ENCODE assay signal across 8 cellular contexts in the genomic region with DNA sequence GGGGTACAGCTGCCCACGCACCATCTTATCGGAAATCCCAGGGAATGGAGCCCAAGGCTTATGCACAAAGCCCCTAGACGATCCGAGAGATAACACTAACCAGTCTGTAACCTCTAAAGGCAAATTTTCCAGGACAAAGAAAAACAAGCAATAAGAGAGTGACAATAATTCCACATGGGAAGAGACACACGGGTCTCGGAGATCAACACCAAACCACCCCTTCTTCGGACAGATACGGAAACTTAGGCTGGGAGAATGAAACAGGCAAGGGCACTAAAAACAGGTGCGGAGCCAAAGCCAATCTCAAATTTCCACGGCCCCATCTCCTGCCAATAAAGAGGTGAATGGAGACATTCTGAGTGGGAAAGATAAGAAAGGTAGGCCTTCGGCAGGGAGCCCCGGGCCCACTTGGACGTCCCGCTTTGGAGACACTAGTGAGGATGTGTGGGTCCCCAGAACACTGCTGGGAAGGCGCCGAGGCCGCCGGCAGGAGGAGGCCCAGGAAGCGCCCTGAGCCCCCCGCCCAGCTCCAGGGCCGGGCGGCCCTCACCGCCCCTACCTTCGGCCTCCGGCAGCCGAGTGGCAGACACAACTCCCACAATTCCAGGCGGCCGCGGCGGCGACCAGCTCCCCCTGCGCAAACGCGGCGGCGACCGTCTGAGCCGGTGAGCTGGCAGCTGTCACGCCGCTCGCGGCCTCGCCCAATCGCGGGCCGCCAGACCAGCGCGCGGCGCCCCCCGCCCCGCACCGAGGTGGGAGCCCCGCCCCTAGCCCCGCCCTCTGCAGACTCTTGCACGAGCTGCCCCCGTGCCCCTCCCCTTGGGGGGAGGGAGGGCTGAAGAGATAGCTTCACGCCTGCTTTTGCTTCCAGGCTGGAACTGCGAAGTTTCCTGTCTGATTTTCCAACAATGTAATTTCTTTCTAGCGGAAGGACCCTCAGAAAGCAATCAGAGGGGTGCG. TPM values are rescaled to one million over a fixed set of nuclear protein-coding genes. Genes with fewer than 3 reads are reported as not detected.
DNase-seq lines count a peak whose midpoint lies in the region; ATAC-seq and TF ChIP-seq lines count a peak whose summit lies in the region.

A gene (minus strand): TSS at position 659 of the 960 bp plus-strand sequence. CDS start 70,525 bp downstream, outside the sequence.

- H3K9me3 ChIP-seq in SK-N-MC (ENCODE audit: low read depth, low read length): no peaks in the 10 kb centered on the region
- H3K9me3 ChIP-seq in gastroesophageal sphincter: no peaks in the 10 kb centered on the region
- no peaks in the 10 kb centered on the region for H3K9me3 ChIP-seq in neutrophil

- peaks cover 29% of the 10 kb centered on the region for H3K4me1 Mint-ChIP-seq in activated naive CD4-positive, alpha-beta T cell treated with anti-CD3 and anti-CD28 coated beads, Interleukin-2, amount 10 ng/mL, durations not matched to agents 7 days and 5 days

- H3K4me3 Mint-ChIP-seq in activated naive CD4-positive, alpha-beta T cell treated with anti-CD3 and anti-CD28 coated beads, Interleukin-2, amount 10 ng/mL, durations not matched to agents 7 days and 5 days: peak within 1 kb of the TSS; percentile 82

- H3K27ac Mint-ChIP-seq in activated naive CD4-positive, alpha-beta T cell treated with anti-CD3 and anti-CD28 coated beads, Interleukin-2, amount 10 ng/mL, durations not matched to agents 7 days and 5 days: peak within 1 kb of the TSS; percentile 80

- no peaks in the 10 kb centered on the region for H3K27me3 ChIP-seq in GM06990 (replicated peaks; ENCODE audit: control insufficient read depth, insufficient read depth, low read length)
- H3K27me3 ChIP-seq in gastroesophageal sphincter: no peaks in the 10 kb centered on the region
- H3K27me3 ChIP-seq in neutrophil: no peaks in the 10 kb centered on the region

- 0 to 3% methylated on average over 9 to 14 of the region's 61 CpGs for WGBS in gastroesophageal sphincter (ENCODE audit: low coverage in 1 of 2), 2 donors

- H3K27ac ChIP-seq in SK-N-MC (peak within 1 kb of the TSS; percentile 86), gastroesophageal sphincter (peak within 1 kb of the TSS; percentile 92 to 96 (median 94)), neutrophil (peak within 1 kb of the TSS; percentile 77)

- H3K36me3 ChIP-seq in GM06990 (ENCODE audit: control insufficient read depth, insufficient read depth, low read length) (peaks cover 2% of the 10 kb centered on the region; the same call in 1 of the 2 replicates), SK-N-MC (ENCODE audit: insufficient read depth, low read length) (no peaks in the 10 kb centered on the region), gastroesophageal sphincter (no peaks in the 10 kb centered on the region), neutrophil (no peaks in the 10 kb centered on the region)

- peaks cover 4% of the 10 kb centered on the region for H3K27me3 Mint-ChIP-seq in activated naive CD4-positive, alpha-beta T cell treated with anti-CD3 and anti-CD28 coated beads, Interleukin-2, amount 10 ng/mL, durations not matched to agents 7 days and 5 days

- peaks cover 0 to 41% (median 4%) of the 10 kb centered on the region in 3 donors for H3K4me1 ChIP-seq in gastroesophageal sphincter
- H3K4me1 ChIP-seq in neutrophil (ENCODE audit: control insufficient read depth in 1 of 2, insufficient read depth in 1 of 2, low read depth in 1 of 2, low read length in 1 of 2): peaks cover 41 to 45% of the 10 kb centered on the region in 2 experiments

- H3K4me3 ChIP-seq in GM06990 (replicated peaks; ENCODE audit: low read depth, low read length): peak within 1 kb of the TSS; percentile 91
- peak within 1 kb of the TSS; percentile 83 for H3K4me3 ChIP-seq in SK-N-MC
- H3K4me3 ChIP-seq in gastroesophageal sphincter: peak within 1 kb of the TSS; percentile 80 to 83
- H3K4me3 ChIP-seq in neutrophil (ENCODE audit: low read depth in 1 of 2, low read length in 1 of 2): peak within 1 kb of the TSS; percentile 66 to 78

- TF ChIP-seq POLR2A in gastroesophageal sphincter (IDR thresholded peaks at IDR 0.05): peak; percentile 94 to 95

- TF ChIP-seq CTCF in GM06990 (IDR thresholded peaks at IDR 0.05; ENCODE audit: insufficient read depth, low read length, poor library complexity, severe bottlenecking): no peak
- peak in 1 of 4 experiments; percentile 21 for TF ChIP-seq CTCF in gastroesophageal sphincter (IDR thresholded peaks at IDR 0.05)
- peak; percentile 31 for TF ChIP-seq CTCF in neutrophil (IDR thresholded peaks at IDR 0.05)
- TF ChIP-seq CTCF in subcutaneous adipose tissue (IDR thresholded peaks at IDR 0.05; ENCODE audit: low read depth): no peak

- H3K36me3 Mint-ChIP-seq in activated naive CD4-positive, alpha-beta T cell treated with anti-CD3 and anti-CD28 coated beads, Interleukin-2, amount 10 ng/mL, durations not matched to agents 7 days and 5 days: peaks cover 18% of the 10 kb centered on the region

- TF ChIP-seq EP300 in gastroesophageal sphincter (IDR thresholded peaks at IDR 0.05): no peak

- CTCF ChIA-PET in activated naive CD4-positive, alpha-beta T cell treated with anti-CD3 and anti-CD28 coated beads, Interleukin-2, amount 10 ng/mL, durations not matched to agents 7 days and 5 days (lab: Charles Lee): interaction anchor here (1.2 kb wide), 1 partner anchor 53 kb away, joined by 4 read pairs; no protein-coding TSS in a partner anchor

- H3K9me3 Mint-ChIP-seq in activated naive CD4-positive, alpha-beta T cell treated with anti-CD3 and anti-CD28 coated beads, Interleukin-2, amount 10 ng/mL, durations not matched to agents 7 days and 5 days: no peaks in the 10 kb centered on the region

- ATAC-seq in HG02571 (IDR thresholded peaks at IDR 0.05; ENCODE audit: unreplicated experiment) (peak; percentile 96), gastroesophageal sphincter (peak; percentile 100)

- DNase-seq in GM06990 (ENCODE audit: extremely low read depth, insufficient read length): peak; percentile 97
- DNase-seq in NCI-H1048 (lab: John Stamatoyannopoulos, UW): peak; percentile 80
- DNase-seq in SK-N-MC (ENCODE audit: low read depth, low spot score): no peak
- DNase-seq in activated naive CD4-positive, alpha-beta T cell treated with anti-CD3 and anti-CD28 coated beads, Interleukin-2, amount 10 ng/mL, durations not matched to agents 7 days and 5 days: peak; percentile 97

- peak within 1 kb of the TSS; percentile 92 for H3K9ac ChIP-seq in SK-N-MC (ENCODE audit: insufficient read length)

RNA-seq across cellular contexts. Expression of the gene that starts here (rescaled TPM):
- total RNA-seq in gastroesophageal sphincter (10 to 100 TPM; 28.6 to 48.1 (median 36.5) TPM), subcutaneous adipose tissue (10 to 100 TPM; 29.7 to 52.9 (median 44.8) TPM)
